ENCODE assay signal across 8 cellular contexts in the genomic region with DNA sequence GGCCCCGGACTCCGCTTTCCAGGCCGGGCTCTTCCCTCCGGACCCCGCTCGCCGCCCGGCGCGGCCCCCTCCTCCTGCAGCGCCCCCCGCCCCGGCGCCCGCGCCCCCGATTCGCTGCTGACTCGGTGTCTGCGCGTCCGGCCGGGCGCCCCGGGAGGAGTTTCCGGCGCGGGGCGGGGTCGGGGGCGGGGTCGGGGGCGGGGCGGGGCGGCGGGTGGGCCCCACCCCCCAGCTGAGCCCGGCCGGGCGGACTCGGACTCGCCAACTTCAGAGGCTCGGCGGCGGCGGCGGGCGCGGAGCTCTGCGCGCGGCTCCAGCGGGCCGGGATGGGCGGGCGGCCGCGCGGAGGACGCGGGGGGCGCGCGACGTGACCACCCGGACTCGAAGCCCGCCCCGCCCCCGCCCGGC. TPM values are rescaled to one million over a fixed set of nuclear protein-coding genes. Genes with fewer than 3 reads are reported as not detected.
A peak's percentile ranks its signal among the peaks of the same experiment; 100 is the strongest.
DNase-seq lines count a peak whose midpoint lies in the region; ATAC-seq and TF ChIP-seq lines count a peak whose summit lies in the region.

A gene with protein sequence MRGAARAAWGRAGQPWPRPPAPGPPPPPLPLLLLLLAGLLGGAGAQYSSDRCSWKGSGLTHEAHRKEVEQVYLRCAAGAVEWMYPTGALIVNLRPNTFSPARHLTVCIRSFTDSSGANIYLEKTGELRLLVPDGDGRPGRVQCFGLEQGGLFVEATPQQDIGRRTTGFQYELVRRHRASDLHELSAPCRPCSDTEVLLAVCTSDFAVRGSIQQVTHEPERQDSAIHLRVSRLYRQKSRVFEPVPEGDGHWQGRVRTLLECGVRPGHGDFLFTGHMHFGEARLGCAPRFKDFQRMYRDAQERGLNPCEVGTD (plus strand): TSS at position 270 of the 408 bp plus-strand sequence. CDS start 207 bp downstream, outside the sequence.

- H3K36me3 ChIP-seq in hepatocyte (replicated peaks; ENCODE audit: insufficient read depth, low read depth), result no peaks in the 10 kb centered on the region

- H3K27ac ChIP-seq in hepatocyte, result peak within 1 kb of the TSS; percentile 96

- no peak for TF ChIP-seq CTCF in hepatocyte (IDR thresholded peaks at IDR 0.05; ENCODE audit: poor library complexity)

- ATAC-seq in HG03460 (IDR thresholded peaks at IDR 0.05; ENCODE audit: unreplicated experiment), result peak; percentile 53

- peaks cover 15% of the 10 kb centered on the region for H3K27me3 ChIP-seq in hepatocyte

- H3K4me2 ChIP-seq in hepatocyte, result peak within 1 kb of the TSS; percentile 99

- H2AFZ ChIP-seq in hepatocyte, result peak within 1 kb of the TSS; percentile 67

- peak within 1 kb of the TSS; percentile 89 for H3K4me3 ChIP-seq in hepatocyte

- peaks cover 34% of the 10 kb centered on the region for H3K79me2 ChIP-seq in hepatocyte

- peaks cover 15% of the 10 kb centered on the region for H4K20me1 ChIP-seq in hepatocyte (ENCODE audit: insufficient read depth, poor library complexity, severe bottlenecking)

- WGBS in hepatocyte (ENCODE audit: low lambda C conversion rate, missing lambda C conversion rate), result 0% methylated on average over 2 of the region's 70 CpGs

- peak; percentile 25 for DNase-seq in NCI-H1105 treated with DMSO at 0.1 percent for 48 hours (lab: John Stamatoyannopoulos, UW)
- no peak for DNase-seq in NCI-H1105 (lab: John Stamatoyannopoulos, UW)
- DNase-seq in T-helper 2 cell, result peak in 4 of 5 experiments; percentile 19 to 53 (median 38)
- DNase-seq in astrocyte of the hippocampus (ENCODE audit: low read depth, low spot score), result peak; percentile 89
- DNase-seq in hepatocyte (ENCODE audit: low spot score), result peak; percentile 89
- peak; percentile 51 for DNase-seq in putamen (ENCODE audit: low spot score)
- DNase-seq in NCI-H1048 (lab: John Stamatoyannopoulos, UW), result no peak

- peaks cover 32% of the 10 kb centered on the region for H3K4me1 ChIP-seq in hepatocyte (ENCODE audit: insufficient read depth)

- H3K9me2 ChIP-seq in hepatocyte (replicated peaks; ENCODE audit: insufficient read depth), result no peaks in the 10 kb centered on the region

- H3K9me3 ChIP-seq in hepatocyte (ENCODE audit: low read depth), result no peaks in the 10 kb centered on the region

RNA-seq across cellular contexts. Expression of the gene that starts here (rescaled TPM):
- total RNA-seq in hepatocyte, result 65.3 and 97.2 TPM in 2 replicates
- 151 and 164 TPM in 2 replicates for polyA plus RNA-seq in hepatocyte

Comparison
In these comparisons a context has a peak if more than half of its experiments do, and no peak if none do; other contexts are left out.
1. DNase-seq: peak in NCI-H1105 treated with DMSO at 0.1 percent for 48 hours (single experiment), T-helper 2 cell (4 of 5), astrocyte of the hippocampus (single experiment), hepatocyte (single experiment) and putamen (single experiment); none in NCI-H1105 (single experiment) and NCI-H1048 (single experiment).